Comparison of ENCODE assay signal across 25 cellular contexts in the genomic region with DNA sequence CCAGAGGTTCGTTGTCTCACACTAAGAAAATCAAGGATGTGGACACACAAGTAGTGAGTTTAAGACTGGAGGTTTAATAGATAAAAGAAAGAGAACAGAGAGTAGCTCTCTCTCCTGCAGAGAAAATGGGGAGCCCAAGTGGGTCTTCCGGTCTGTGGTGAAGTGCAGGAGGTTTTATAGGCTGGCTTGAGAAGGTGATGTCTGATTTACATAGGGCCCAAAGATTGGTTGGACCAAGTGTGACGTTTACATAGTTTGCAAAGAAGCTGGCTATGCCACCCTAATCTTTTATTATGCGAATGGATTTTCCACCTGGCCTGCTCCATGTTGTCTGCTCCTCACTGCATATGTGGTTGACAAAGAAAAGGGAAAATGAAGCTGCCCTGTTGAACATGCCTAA.
DNase-seq lines count a peak whose midpoint lies in the region; ATAC-seq, FAIRE-seq and TF ChIP-seq lines count a peak whose summit lies in the region.
"Had no signal": no experiment of that assay in that cellular context is flagged by ENCODE, and none has a peak within 500 bp of the region (broad histone marks: within the 10 kb centered on the region; RNA-seq: fewer than 3 reads in every experiment).

No MANE protein-coding gene starts in this region.

- BruUV-seq in mammary epithelial cell (replicated peaks; lab: Mats Ljungman, UMichigan) (no TSS peak), MCF 10A (replicated peaks; lab: Mats Ljungman, UMichigan) (no TSS peak)

- H3K9me3 Mint-ChIP-seq in MCF 10A (ENCODE audit: unreplicated experiment), result no peaks in the 10 kb centered on the region
- H3K9me3 Mint-ChIP-seq: CD8-positive, alpha-beta T cell; HFFc6 had no signal

- H3K9ac ChIP-seq in mammary epithelial cell (ENCODE audit: insufficient read depth, low read length), result no peak overlapping the region
- H3K9ac ChIP-seq in keratinocyte (ENCODE audit: control insufficient read depth, extremely low read depth, insufficient read depth, low read length), result no peak overlapping the region
- H3K9ac ChIP-seq: GM23248 had no signal

- H3K79me2 ChIP-seq in mammary epithelial cell (ENCODE audit: insufficient read depth, low read length), result no peaks in the 10 kb centered on the region
- H3K79me2 ChIP-seq in keratinocyte (ENCODE audit: control insufficient read depth, insufficient read depth, low read length), result no peaks in the 10 kb centered on the region

- H4K20me1 ChIP-seq in mammary epithelial cell (ENCODE audit: insufficient read depth, low read length) (no peaks in the 10 kb centered on the region), keratinocyte (ENCODE audit: control insufficient read depth, extremely low read depth, insufficient read depth, low read length) (no peaks in the 10 kb centered on the region)

- POLR2A ChIA-PET in MCF 10A (lab: Yijun Ruan, JAX), result interaction anchor here (0.5 to 2.4 kb wide), 6 partner anchors 14 to 322 kb away, joined by 3 to 9 read pairs (median 4); no protein-coding TSS in a partner anchor

- H3K36me3 ChIP-seq in mammary epithelial cell (ENCODE audit: insufficient read depth, low read length), result no peaks in the 10 kb centered on the region
- no peaks in the 10 kb centered on the region for H3K36me3 ChIP-seq in RWPE2 (ENCODE audit: low read depth)
- H3K36me3 ChIP-seq in keratinocyte (ENCODE audit: control insufficient read depth in 2 of 2, extremely low read depth in 1 of 2, insufficient read depth in 2 of 2, low read length in 2 of 2), result no peaks in the 10 kb centered on the region
- H3K36me3 ChIP-seq: HAP-1, SJSA1 had no signal

- no peak overlapping the region for H3K27ac Mint-ChIP-seq in MCF 10A (ENCODE audit: low read depth, unreplicated experiment)
- H3K27ac Mint-ChIP-seq: B cell; CD8-positive, alpha-beta T cell; HFFc6 had no signal

- H3K9me1 ChIP-seq in keratinocyte (ENCODE audit: control insufficient read depth, extremely low read depth, insufficient read depth, low read length), result no peaks in the 10 kb centered on the region

- peaks cover 1% of the 10 kb centered on the region for H3K27me3 ChIP-seq in mammary epithelial cell (ENCODE audit: insufficient read depth, low read length)
- H3K27me3 ChIP-seq in RWPE2 (ENCODE audit: insufficient read depth, poor library complexity, severe bottlenecking), result no peaks in the 10 kb centered on the region
- H3K27me3 ChIP-seq in keratinocyte (ENCODE audit: control insufficient read depth, extremely low read depth, insufficient read depth, low read length), result no peaks in the 10 kb centered on the region
- H3K27me3 ChIP-seq: SJSA1 had no signal

- intact Hi-C loops in mammary epithelial cell (cut with micrococcal nuclease), result no loop called here
- intact Hi-C loops in MCF 10A (cut with micrococcal nuclease), result loop anchor here (10.0 kb wide), 1 partner anchor 428 kb away; the partner anchor contains the start of gene TRIB2

- no peaks in the 10 kb centered on the region for H3K27me3 Mint-ChIP-seq in MCF 10A (ENCODE audit: insufficient read depth, unreplicated experiment)
- H3K27me3 Mint-ChIP-seq: B cell had no signal

- H3K27ac ChIP-seq in mammary epithelial cell (ENCODE audit: insufficient read depth, low read depth, low read length) (no peak overlapping the region), RWPE2 (ENCODE audit: poor library complexity, severe bottlenecking) (peak overlapping the region; percentile 77), keratinocyte (ENCODE audit: control insufficient read depth, insufficient read depth, low read length) (no peak overlapping the region)
- H3K27ac ChIP-seq: A549, C4-2B, GM23248, SJSA1 had no signal

- DNase-seq in mammary epithelial cell, result no peak
- DNase-seq in MCF 10A (ENCODE audit: unreplicated experiment), result no peak
- no peak for DNase-seq in RWPE2 (ENCODE audit: low spot score)
- no peak for DNase-seq in keratinocyte (ENCODE audit: low read depth, low spot score)
- DNase-seq in urothelium cell line (ENCODE audit: low spot score), result no peak
- no peak for DNase-seq in NCI-H1105 (lab: John Stamatoyannopoulos, UW)
- DNase-seq in NCI-H1417 treated with DMSO at 0.1 percent for 48 hours (lab: John Stamatoyannopoulos, UW), result no peak
- no peak for DNase-seq in hepatic stellate cell (ENCODE audit: low spot score)
- DNase-seq: Caco-2; CD8-positive, alpha-beta T cell; GM23248; HFFc6; MM.1S; NCI-H1417; NCI-H1694 treated with DMSO at 0.1 percent for 48 hours; NCI-H2081; NCI-H774; Right ventricle myocardium superior had no signal

- WGBS in mammary epithelial cell (ENCODE audit: low coverage, missing lambda C conversion rate), result 97% methylated on average over 4 of the region's 4 CpGs

- H3K4me3 ChIP-seq in mammary epithelial cell (replicated peaks in 1 of 3; ENCODE audit: insufficient read depth in 1 of 3, low read depth in 2 of 3, low read length in 3 of 3) (no peak overlapping the region), RWPE2 (ENCODE audit: severe bottlenecking) (no peak overlapping the region), keratinocyte (ENCODE audit: control insufficient read depth in 2 of 3, extremely low read depth in 1 of 3, insufficient read depth in 2 of 3, low read depth in 1 of 3, low read length in 3 of 3) (no peak overlapping the region)
- H3K4me3 ChIP-seq: A549, HAP-1, SJSA1 had no signal

- FAIRE-seq in keratinocyte (lab: Jason Lieb, UNC) (no peak), urothelium cell line (lab: Jason Lieb, UNC) (peak; percentile 9)
- FAIRE-seq: A549, G401.6, HTR-8/SVneo had no signal

- H2AFZ ChIP-seq in mammary epithelial cell (ENCODE audit: low read depth, low read length) (no peak overlapping the region), keratinocyte (ENCODE audit: control insufficient read depth, low read length) (peak overlapping the region; percentile 49)
- H2AFZ ChIP-seq: GM23248 had no signal

- ATAC-seq in RWPE2 (ENCODE audit: low read depth), result no peak
- ATAC-seq: A549; CD8-positive, alpha-beta T cell had no signal

- no peak for TF ChIP-seq CTCF in mammary epithelial cell (conservative IDR thresholded peaks at IDR 0.05 in 1 of 2, IDR thresholded peaks at IDR 0.05 in 1 of 2; ENCODE audit: extremely low read depth in 1 of 2, insufficient read depth in 1 of 2, low read depth in 1 of 2, low read length in 2 of 2)
- no peak for TF ChIP-seq CTCF in MCF 10A (IDR thresholded peaks at IDR 0.05; ENCODE audit: unreplicated experiment)
- no peak for TF ChIP-seq CTCF in RWPE2 (IDR thresholded peaks at IDR 0.05; ENCODE audit: poor library complexity, severe bottlenecking)
- TF ChIP-seq CTCF in keratinocyte (optimal IDR thresholded peaks at IDR 0.05 in 1 of 3, IDR thresholded peaks at IDR 0.05 in 1 of 3, conservative IDR thresholded peaks at IDR 0.05 in 1 of 3; ENCODE audit: extremely low read depth in 1 of 3, insufficient read depth in 2 of 3, low read length in 3 of 3), result no peak

- dilution Hi-C loops in mammary epithelial cell (cut with HindIII; ENCODE audit: low sequenced_read_pairs), result no loop called here
- dilution Hi-C loops in keratinocyte (cut with MboI; ENCODE audit: extremely low pct_ligation_motif_present, low sequenced_read_pairs), result no loop called here

- H3K4me2 ChIP-seq in mammary epithelial cell (ENCODE audit: insufficient read depth, low read depth, low read length), result peak overlapping the region; percentile 59
- peak overlapping the region; percentile 86 for H3K4me2 ChIP-seq in keratinocyte (ENCODE audit: control insufficient read depth, extremely low read depth, insufficient read depth, low read depth, low read length)
- H3K4me2 ChIP-seq: A549 had no signal

- H3K4me1 Mint-ChIP-seq in MCF 10A (ENCODE audit: insufficient read depth, unreplicated experiment), result peaks cover 34% of the 10 kb centered on the region

- peaks cover 21% of the 10 kb centered on the region for H3K4me1 ChIP-seq in mammary epithelial cell (ENCODE audit: insufficient read depth, low read length)
- H3K4me1 ChIP-seq in RWPE2 (ENCODE audit: insufficient read depth, poor library complexity, severe bottlenecking), result peaks cover 29% of the 10 kb centered on the region
- peaks cover 27% of the 10 kb centered on the region for H3K4me1 ChIP-seq in keratinocyte (ENCODE audit: control insufficient read depth, extremely low read depth, insufficient read depth, low read length)
- H3K4me1 ChIP-seq: A549, Caco-2, HAP-1 had no signal

- CTCF ChIA-PET in mammary epithelial cell (lab: Charles Lee; ENCODE audit: low non-redundant PET) (no interaction called here), MCF 10A (lab: Yijun Ruan, JAX) (interaction anchor here (0.6 to 1.6 kb wide), 4 partner anchors 15 to 721 kb away, joined by 3 to 6 read pairs (median 4); no protein-coding TSS in a partner anchor)

- H3K9me3 ChIP-seq in mammary epithelial cell (replicated peaks; ENCODE audit: insufficient read depth, low read length) (no peaks in the 10 kb centered on the region), RWPE2 (ENCODE audit: severe bottlenecking) (peaks cover 4% of the 10 kb centered on the region), keratinocyte (ENCODE audit: control insufficient read depth, low read depth, low read length) (no peaks in the 10 kb centered on the region)
- H3K9me3 ChIP-seq: A549, Caco-2, HAP-1, SJSA1 had no signal

- in situ Hi-C loops in mammary epithelial cell (cut with MboI; ENCODE audit: low sequenced_read_pairs in 2 of 2), result no loop called here

- no peak overlapping the region for H3K4me3 Mint-ChIP-seq in MCF 10A (ENCODE audit: unreplicated experiment)
- H3K4me3 Mint-ChIP-seq: CD8-positive, alpha-beta T cell had no signal

- H3K36me3 Mint-ChIP-seq in MCF 10A (ENCODE audit: insufficient read depth, unreplicated experiment), result peaks cover 5% of the 10 kb centered on the region
- H3K36me3 Mint-ChIP-seq: CD8-positive, alpha-beta T cell had no signal
